ENCODE assay signal across 21 cellular contexts in the genomic region with DNA sequence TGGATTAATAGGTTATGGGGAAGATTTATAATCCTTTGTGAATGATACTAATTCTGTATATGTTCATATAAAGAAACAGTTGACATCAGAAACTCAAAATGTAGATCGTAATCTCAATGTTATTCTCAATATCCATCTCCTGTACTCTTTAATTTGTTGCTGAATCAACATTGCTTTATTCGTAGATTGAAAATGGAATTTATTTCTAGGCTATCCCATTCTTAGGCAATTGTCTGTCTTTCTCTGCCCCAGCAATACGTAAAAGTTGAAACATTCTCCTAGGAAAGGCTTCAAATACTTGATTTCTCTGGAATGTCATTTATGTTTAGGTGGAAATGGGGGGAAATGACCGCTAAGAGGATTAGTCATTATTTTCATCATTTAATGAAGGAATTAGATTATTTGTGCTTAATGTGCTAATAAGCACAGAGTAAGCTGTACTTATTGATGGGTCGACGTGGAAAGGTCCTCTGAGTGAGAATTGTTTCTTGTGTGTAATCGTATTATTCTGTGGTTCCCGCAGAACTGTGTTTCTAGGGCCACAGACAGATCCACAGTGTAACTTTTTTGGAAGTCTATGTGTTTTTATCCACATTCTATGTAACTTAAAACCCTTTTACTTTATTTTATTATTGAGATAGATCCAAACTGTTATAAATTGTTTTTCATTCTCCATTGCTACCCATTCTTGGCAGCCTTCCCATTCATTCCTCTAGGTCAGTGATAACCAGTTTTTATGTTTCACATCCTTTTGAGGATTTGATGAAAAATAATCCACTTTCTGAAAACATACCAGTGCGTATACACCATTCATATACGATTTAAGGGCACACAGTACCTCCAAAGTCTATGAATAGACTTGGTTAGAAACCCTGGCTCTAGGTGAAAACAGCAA.
"Had no signal": no experiment of that assay in that cellular context is flagged by ENCODE, and none has a peak within 500 bp of the region (broad histone marks: within the 10 kb centered on the region; RNA-seq: fewer than 3 reads in every experiment).

No MANE protein-coding gene starts in this region.

- H3K27ac Mint-ChIP-seq: activated naive CD8-positive, alpha-beta T cell; activated T-helper 1 cell treated with anti-CD3 and anti-CD28 coated beads, Interleukin-12 subunit alpha, Interleukin-12 subunit beta, Interleukin-2, Interleukin-4 antibody, amounts not matched to agents 30 ng/mL and 10 ng/mL and 1 ng/mL, durations not matched to agents 14 hours and 24 hours and 36 hours; memory B cell had no signal

- H3K36me3 Mint-ChIP-seq: activated naive CD8-positive, alpha-beta T cell; memory B cell; naive thymus-derived CD8-positive, alpha-beta T cell had no signal

- H3K27me3 Mint-ChIP-seq: activated naive CD8-positive, alpha-beta T cell; naive thymus-derived CD8-positive, alpha-beta T cell had no signal

- FAIRE-seq: urothelium cell line had no signal

- H3K4me1 Mint-ChIP-seq: memory B cell; naive thymus-derived CD8-positive, alpha-beta T cell had no signal

- H3K9me3 Mint-ChIP-seq: activated T-helper 1 cell treated with anti-CD3 and anti-CD28 coated beads, Interleukin-12 subunit alpha, Interleukin-12 subunit beta, Interleukin-2, Interleukin-4 antibody, amounts not matched to agents 30 ng/mL and 10 ng/mL and 1 ng/mL, durations not matched to agents 14 hours and 24 hours and 36 hours; memory B cell had no signal

- DNase-seq: activated CD4-positive, alpha-beta T cell treated with anti-CD3 and anti-CD28 coated beads, Interleukin-2, amount 50 U/mL, for 4 hours; activated gamma-delta T cell treated with Interleukin-2 at 50 U/mL for 16 hours; activated T-cell treated with anti-CD3 and anti-CD28 coated beads for 4 hours; amygdala; caudate nucleus; colonic mucosa; erythroblast; heart right ventricle; mucosa of descending colon; naive thymus-derived CD8-positive, alpha-beta T cell; posterior cingulate gyrus; stimulated activated CD4-positive, alpha-beta T cell treated with anti-CD3 and anti-CD28 coated beads, Interleukin-2, amount 100 ng/mL, for 24 hours; stimulated activated naive CD8-positive, alpha-beta T cell treated with anti-CD3 and anti-CD28 coated beads, Interleukin-15, Interleukin-2, amounts not matched to agents 100 U/mL and 50 U/mL, for 24 hours; substantia nigra; SW 1271; tibial artery had no signal

- H3K4me3 Mint-ChIP-seq: activated naive CD8-positive, alpha-beta T cell; activated T-helper 1 cell treated with anti-CD3 and anti-CD28 coated beads, Interleukin-12 subunit alpha, Interleukin-12 subunit beta, Interleukin-2, Interleukin-4 antibody, amounts not matched to agents 30 ng/mL and 10 ng/mL and 1 ng/mL, durations not matched to agents 14 hours and 24 hours and 36 hours; memory B cell; naive thymus-derived CD8-positive, alpha-beta T cell had no signal

- ATAC-seq: mucosa of descending colon; naive thymus-derived CD8-positive, alpha-beta T cell; stimulated activated naive CD8-positive, alpha-beta T cell treated with anti-CD3 and anti-CD28 coated beads, Interleukin-15, Interleukin-2, amounts not matched to agents 100 U/mL and 50 U/mL, for 24 hours had no signal

- H3K4me3 ChIP-seq: colonic mucosa, heart right ventricle, mucosa of descending colon, right atrium auricular region, tibial artery had no signal
